1 cellular context compared by ENCODE assay signal in the genomic region with DNA sequence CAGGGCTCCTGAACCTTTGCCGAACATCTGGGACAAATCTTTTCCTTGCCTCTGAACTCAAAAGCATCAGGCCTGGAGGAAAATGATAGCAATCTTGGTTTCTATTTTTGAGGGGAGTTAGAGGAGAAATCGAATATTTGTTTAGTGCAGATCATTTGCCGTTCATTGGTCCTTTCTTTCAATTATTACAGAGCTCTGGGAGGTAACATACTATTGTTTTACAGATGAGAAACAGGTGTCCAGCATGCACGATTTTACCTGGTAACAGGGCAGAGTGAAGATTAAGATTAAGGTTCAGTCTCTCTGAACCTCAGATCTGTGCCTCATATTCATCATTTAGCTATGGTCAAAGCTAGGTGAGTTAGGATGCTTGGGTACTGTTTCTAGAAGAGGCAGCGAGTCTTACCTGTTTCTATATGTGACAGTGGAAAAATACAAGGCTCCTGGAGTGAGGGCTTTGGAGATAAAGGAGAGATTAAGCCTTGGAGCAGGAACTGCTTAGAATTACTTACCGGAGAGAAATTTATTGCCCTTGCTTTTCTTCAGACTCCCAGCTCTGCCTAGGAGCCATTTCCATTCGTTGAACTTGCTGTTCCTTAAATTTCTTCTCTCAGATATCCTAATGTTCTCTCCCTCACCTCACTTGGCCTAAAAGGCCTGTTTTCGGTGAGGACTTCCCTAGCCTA.
TF ChIP-seq lines count a peak whose summit lies in the region.

No MANE protein-coding gene starts in this region.

TF ChIP-seq in liver, 16 proteins besides CTCF, POLR2A, EP300 and RAD21:
- TF ChIP-seq RXRA (IDR thresholded peaks at IDR 0.05) (no peak), FOXA1 (IDR thresholded peaks at IDR 0.05) (no peak), SP1 (IDR thresholded peaks at IDR 0.05) (no peak), TAF1 (conservative IDR thresholded peaks at IDR 0.05) (no peak), EGR1 (IDR thresholded peaks at IDR 0.05; ENCODE audit: low read depth in 2 of 2) (no peak), GABPA (IDR thresholded peaks at IDR 0.05 in 1 of 2, conservative IDR thresholded peaks at IDR 0.05 in 1 of 2) (no peak), YY1 (IDR thresholded peaks at IDR 0.05) (no peak), NR2F2 (IDR thresholded peaks at IDR 0.05) (no peak)
- TF ChIP-seq, protein P1, sequence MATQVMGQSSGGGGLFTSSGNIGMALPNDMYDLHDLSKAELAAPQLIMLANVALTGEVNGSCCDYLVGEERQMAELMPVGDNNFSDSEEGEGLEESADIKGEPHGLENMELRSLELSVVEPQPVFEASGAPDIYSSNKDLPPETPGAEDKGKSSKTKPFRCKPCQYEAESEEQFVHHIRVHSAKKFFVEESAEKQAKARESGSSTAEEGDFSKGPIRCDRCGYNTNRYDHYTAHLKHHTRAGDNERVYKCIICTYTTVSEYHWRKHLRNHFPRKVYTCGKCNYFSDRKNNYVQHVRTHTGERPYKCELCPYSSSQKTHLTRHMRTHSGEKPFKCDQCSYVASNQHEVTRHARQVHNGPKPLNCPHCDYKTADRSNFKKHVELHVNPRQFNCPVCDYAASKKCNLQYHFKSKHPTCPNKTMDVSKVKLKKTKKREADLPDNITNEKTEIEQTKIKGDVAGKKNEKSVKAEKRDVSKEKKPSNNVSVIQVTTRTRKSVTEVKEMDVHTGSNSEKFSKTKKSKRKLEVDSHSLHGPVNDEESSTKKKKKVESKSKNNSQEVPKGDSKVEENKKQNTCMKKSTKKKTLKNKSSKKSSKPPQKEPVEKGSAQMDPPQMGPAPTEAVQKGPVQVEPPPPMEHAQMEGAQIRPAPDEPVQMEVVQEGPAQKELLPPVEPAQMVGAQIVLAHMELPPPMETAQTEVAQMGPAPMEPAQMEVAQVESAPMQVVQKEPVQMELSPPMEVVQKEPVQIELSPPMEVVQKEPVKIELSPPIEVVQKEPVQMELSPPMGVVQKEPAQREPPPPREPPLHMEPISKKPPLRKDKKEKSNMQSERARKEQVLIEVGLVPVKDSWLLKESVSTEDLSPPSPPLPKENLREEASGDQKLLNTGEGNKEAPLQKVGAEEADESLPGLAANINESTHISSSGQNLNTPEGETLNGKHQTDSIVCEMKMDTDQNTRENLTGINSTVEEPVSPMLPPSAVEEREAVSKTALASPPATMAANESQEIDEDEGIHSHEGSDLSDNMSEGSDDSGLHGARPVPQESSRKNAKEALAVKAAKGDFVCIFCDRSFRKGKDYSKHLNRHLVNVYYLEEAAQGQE (IDR thresholded peaks at IDR 0.05): no peak
- TF ChIP-seq, protein P2, sequence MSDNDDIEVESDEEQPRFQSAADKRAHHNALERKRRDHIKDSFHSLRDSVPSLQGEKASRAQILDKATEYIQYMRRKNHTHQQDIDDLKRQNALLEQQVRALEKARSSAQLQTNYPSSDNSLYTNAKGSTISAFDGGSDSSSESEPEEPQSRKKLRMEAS (IDR thresholded peaks at IDR 0.05): no peak
